21 cellular contexts compared by ENCODE assay signal in genomic region chr5:159788835-159789331, GRCh38.
DNase-seq lines count a peak whose midpoint lies in the region; ATAC-seq and TF ChIP-seq lines count a peak whose summit lies in the region.
"Had no signal": no experiment of that assay in that cellular context is flagged by ENCODE, and none has a peak within 500 bp of the region (broad histone marks: within the 10 kb centered on the region; RNA-seq: fewer than 3 reads in every experiment).

No MANE protein-coding gene starts in this region.

- no peak overlapping the region for H4K91ac ChIP-seq in trophoblast cell (ENCODE audit: low read depth, low read length)

- H3K4me2 ChIP-seq in trophoblast cell (ENCODE audit: low read length) = no peak overlapping the region

- DNase-seq in esophagus muscularis mucosa (ENCODE audit: extremely low spot score) (peak; percentile 89), islet precursor cell (peak; percentile 32), trophoblast cell (no peak), uterus (peak; percentile 43 to 66), T-helper 17 cell (no peak), aorta (no peak)
- no peak for DNase-seq in CD4-positive, alpha-beta T cell
- DNase-seq: Caco-2; CD4-positive, CD25-positive, alpha-beta regulatory T cell; DMS 273 treated with DMSO at 0.1 percent for 48 hours; DND-41; KBM-7; MM.1S; NCI-H1092; NCI-H1436 treated with DMSO at 0.1 percent for 48 hours; NCI-H1930; NCI-H510A; NCI-H748 treated with DMSO at 0.1 percent for 48 hours; NK-92 treated with Interleukin-12 subunit alpha and Interleukin-12 subunit beta, amount 100 ng/mL, for 24 hours; SJCRH30 had no signal

- no peak overlapping the region for H3K4me3 Mint-ChIP-seq in CD4-positive, alpha-beta T cell
- H3K4me3 Mint-ChIP-seq in T-helper 17 cell = no peak overlapping the region
- H3K4me3 Mint-ChIP-seq: CD4-positive, CD25-positive, alpha-beta regulatory T cell had no signal

- H3K4me3 ChIP-seq in esophagus muscularis mucosa (no peak overlapping the region), trophoblast cell (ENCODE audit: low read depth, low read length) (no peak overlapping the region), uterus (no peak overlapping the region), aorta (ENCODE audit: low read length in 2 of 2) (no peak overlapping the region)
- H3K4me3 ChIP-seq: SJCRH30 had no signal

- no peak for ATAC-seq in CD4-positive, alpha-beta T cell (ENCODE audit: poor library complexity)
- ATAC-seq in T-helper 17 cell = no peak
- no peak for ATAC-seq in aorta (ENCODE audit: low FRiP score)

- no peak overlapping the region for H2BK120ac ChIP-seq in trophoblast cell (ENCODE audit: insufficient read depth, low read length, poor library complexity)

- POLR2A ChIA-PET in CD4-positive, alpha-beta T cell (lab: Charles Lee) = no interaction called here

- no peak for TF ChIP-seq EP300 in esophagus muscularis mucosa (IDR thresholded peaks at IDR 0.05)

- H3K27me3 Mint-ChIP-seq in CD4-positive, alpha-beta T cell = peaks cover 6% of the 10 kb centered on the region
- H3K27me3 Mint-ChIP-seq in T-helper 17 cell = peaks cover 51% of the 10 kb centered on the region

- no peak overlapping the region for H2AK5ac ChIP-seq in trophoblast cell (ENCODE audit: low read length)

- no peaks in the 10 kb centered on the region for H3K79me2 ChIP-seq in trophoblast cell (ENCODE audit: control insufficient read depth, insufficient read depth, low read length, poor library complexity)

- no peaks in the 10 kb centered on the region for H3K9me3 ChIP-seq in esophagus muscularis mucosa
- H3K9me3 ChIP-seq in trophoblast cell (ENCODE audit: insufficient read depth, low read depth, low read length) = no peaks in the 10 kb centered on the region
- H3K9me3 ChIP-seq in uterus = no peaks in the 10 kb centered on the region
- no peaks in the 10 kb centered on the region for H3K9me3 ChIP-seq in CD4-positive, alpha-beta T cell (ENCODE audit: control insufficient read depth, low read length)
- H3K9me3 ChIP-seq in T-helper 17 cell (ENCODE audit: control insufficient read depth, low read length, poor library complexity, severe bottlenecking) = no peaks in the 10 kb centered on the region
- H3K9me3 ChIP-seq in aorta (ENCODE audit: control insufficient read depth, low read length) = no peaks in the 10 kb centered on the region
- H3K9me3 ChIP-seq: Caco-2, SJCRH30 had no signal

- peak overlapping the region; percentile 23 for H3K23ac ChIP-seq in trophoblast cell (ENCODE audit: low read length)

- no peaks in the 10 kb centered on the region for H3K4me1 Mint-ChIP-seq in CD4-positive, alpha-beta T cell (ENCODE audit: low read depth)
- H3K4me1 Mint-ChIP-seq in T-helper 17 cell = no peaks in the 10 kb centered on the region
- H3K4me1 Mint-ChIP-seq: CD4-positive, CD25-positive, alpha-beta regulatory T cell had no signal

- no peak overlapping the region for H4K8ac ChIP-seq in trophoblast cell (ENCODE audit: low read depth, low read length)

- H3K27ac ChIP-seq in esophagus muscularis mucosa (replicated peaks in 1 of 4) (peak overlapping the region in 2 of 4 donors; percentile 2 to 69), trophoblast cell (ENCODE audit: low read depth, low read length) (no peak overlapping the region), uterus (peak overlapping the region; percentile 47 to 75), aorta (ENCODE audit: low read depth in 1 of 2, low read length in 2 of 2) (peak overlapping the region in 1 of 2 donors; percentile 93)
- H3K27ac ChIP-seq in CD4-positive, alpha-beta T cell (ENCODE audit: low read depth, low read length) = no peak overlapping the region
- H3K27ac ChIP-seq: RWPE1, SJCRH30 had no signal

- peaks cover 0 to 13% (median 0%) of the 10 kb centered on the region in 4 donors for H3K27me3 ChIP-seq in esophagus muscularis mucosa
- H3K27me3 ChIP-seq in trophoblast cell (ENCODE audit: insufficient read depth, low read length) = no peaks in the 10 kb centered on the region
- no peaks in the 10 kb centered on the region for H3K27me3 ChIP-seq in uterus
- no peaks in the 10 kb centered on the region for H3K27me3 ChIP-seq in CD4-positive, alpha-beta T cell (ENCODE audit: control insufficient read depth, insufficient read depth, low read length)
- no peaks in the 10 kb centered on the region for H3K27me3 ChIP-seq in aorta (ENCODE audit: control insufficient read depth in 1 of 2, insufficient read depth in 2 of 2, low read length in 1 of 2)

- no peak overlapping the region for H2BK5ac ChIP-seq in trophoblast cell (ENCODE audit: low read depth, low read length, poor library complexity)

- no peak overlapping the region for H3K4ac ChIP-seq in trophoblast cell (ENCODE audit: low read depth, low read length)

- H3K79me1 ChIP-seq in trophoblast cell (ENCODE audit: low read length) = no peaks in the 10 kb centered on the region

- intact Hi-C loops in esophagus muscularis mucosa (cut with DNase I) (no loop called here), uterus (cut with DNase I; ENCODE audit: low total_unique reads) (no loop called here), aorta (cut with DNase I) (loop anchor here in 1 of 2 donors (5.0 kb wide), 1 partner anchor 93 kb away; no protein-coding TSS in a partner anchor)
- intact Hi-C loops in CD4-positive, alpha-beta T cell (cut with DNase I, micrococcal nuclease) = no loop called here

- CTCF ChIA-PET in CD4-positive, alpha-beta T cell (lab: Charles Lee) = no interaction called here

- TF ChIP-seq POLR2A in esophagus muscularis mucosa (IDR thresholded peaks at IDR 0.05; ENCODE audit: low read depth) (no peak), uterus (IDR thresholded peaks at IDR 0.05) (no peak)

- 71% methylated on average over 3 of the region's 5 CpGs for WGBS in esophagus muscularis mucosa
- no CpG with 5 or more reads among the region's 5 CpGs for WGBS in trophoblast cell (ENCODE audit: extremely low coverage, insufficient coverage, insufficient read length)
- 57 to 82% methylated on average over 5 of the region's 5 CpGs for WGBS in aorta, 2 donors

- peak overlapping the region; percentile 24 for H2BK12ac ChIP-seq in trophoblast cell (ENCODE audit: low read length)

- H4K12ac ChIP-seq in trophoblast cell (ENCODE audit: low read depth, low read length) = no peak overlapping the region

- no peak overlapping the region for H3K18ac ChIP-seq in trophoblast cell (ENCODE audit: low read length)

- H3K36me3 Mint-ChIP-seq in CD4-positive, alpha-beta T cell (ENCODE audit: low read depth) = no peaks in the 10 kb centered on the region
- no peaks in the 10 kb centered on the region for H3K36me3 Mint-ChIP-seq in T-helper 17 cell (ENCODE audit: low read depth)
- H3K36me3 Mint-ChIP-seq: CD4-positive, CD25-positive, alpha-beta regulatory T cell had no signal

- TF ChIP-seq CTCF in esophagus muscularis mucosa (IDR thresholded peaks at IDR 0.05) (no peak), uterus (IDR thresholded peaks at IDR 0.05) (no peak)
- no peak for TF ChIP-seq CTCF in CD4-positive, alpha-beta T cell (IDR thresholded peaks at IDR 0.05)

- H3K4me1 ChIP-seq in esophagus muscularis mucosa (peaks cover 0 to 30% (median 12%) of the 10 kb centered on the region in 4 donors), trophoblast cell (ENCODE audit: control insufficient read depth in 1 of 2, insufficient read depth in 2 of 2, low read length in 2 of 2) (no peaks in the 10 kb centered on the region), uterus (peaks cover 0 to 23% of the 10 kb centered on the region in 2 donors), aorta (ENCODE audit: control insufficient read depth in 1 of 2, insufficient read depth in 2 of 2, low read length in 2 of 2) (peaks cover 3 to 4% of the 10 kb centered on the region in 2 donors)
- H3K4me1 ChIP-seq: Caco-2, SJCRH30 had no signal

- H3K36me3 ChIP-seq in esophagus muscularis mucosa (no peaks in the 10 kb centered on the region), trophoblast cell (ENCODE audit: control insufficient read depth in 1 of 2, insufficient read depth in 2 of 2, low read length in 2 of 2) (no peaks in the 10 kb centered on the region), uterus (no peaks in the 10 kb centered on the region), aorta (ENCODE audit: control insufficient read depth in 1 of 2, insufficient read depth in 2 of 2, low read length in 1 of 2) (no peaks in the 10 kb centered on the region)
- H3K36me3 ChIP-seq: SJCRH30 had no signal

- H3K14ac ChIP-seq in trophoblast cell (ENCODE audit: low read length) = no peak overlapping the region

- no peaks in the 10 kb centered on the region for H3K9me3 Mint-ChIP-seq in CD4-positive, alpha-beta T cell
- H3K9me3 Mint-ChIP-seq: CD4-positive, CD25-positive, alpha-beta regulatory T cell had no signal

- H3K9ac ChIP-seq in trophoblast cell (ENCODE audit: low read length) = no peak overlapping the region

- no peak overlapping the region for H2AFZ ChIP-seq in trophoblast cell (ENCODE audit: insufficient read depth, low read length, poor library complexity)

- no peak overlapping the region for H3K27ac Mint-ChIP-seq in CD4-positive, alpha-beta T cell
- H3K27ac Mint-ChIP-seq in T-helper 17 cell = no peak overlapping the region
- H3K27ac Mint-ChIP-seq: CD4-positive, CD25-positive, alpha-beta regulatory T cell had no signal

Comparison
In these comparisons a context has a peak if more than half of its experiments do, and no peak if none do; other contexts are left out.
1. DNase-seq: peak in esophagus muscularis mucosa (single experiment), islet precursor cell (single experiment) and uterus (2 of 2); none in trophoblast cell (0 of 2), CD4-positive, alpha-beta T cell (0 of 10), T-helper 17 cell (0 of 3) and aorta (0 of 2).
2. H3K27ac ChIP-seq: peak in uterus (2 of 2); none in trophoblast cell (single experiment) and CD4-positive, alpha-beta T cell (single experiment).